8 cellular contexts compared by ENCODE assay signal in genomic region chr4:83074783-83075182, GRCh38. TPM values are rescaled to one million over a fixed set of nuclear protein-coding genes. Genes with fewer than 3 reads are reported as not detected.
A peak's percentile ranks its signal among the peaks of the same experiment; 100 is the strongest.
DNase-seq lines count a peak whose midpoint lies in the region; ATAC-seq and TF ChIP-seq lines count a peak whose summit lies in the region.
"Not testable (repeated sequence)": the region's sequence is repeated elsewhere in the genome, so short reads cannot be mapped to it uniquely, and the experiment has no call there.

No MANE protein-coding gene starts in this region.

- peaks cover 28% of the 10 kb centered on the region for H3K4me1 ChIP-seq in OCI-LY3 (ENCODE audit: low read length)
- peaks cover 0 to 30% (median 25%) of the 10 kb centered on the region in 4 donors for H3K4me1 ChIP-seq in sigmoid colon
- peaks cover 24% of the 10 kb centered on the region for H3K4me1 ChIP-seq in vagina

- H4K20me1 ChIP-seq in OCI-LY3 (ENCODE audit: insufficient read depth, low read length) = not testable (repeated sequence)

- H3K27me3 ChIP-seq in OCI-LY3 (ENCODE audit: low read depth, low read length); sigmoid colon; vagina: not testable (repeated sequence)

- H2AFZ ChIP-seq in OCI-LY3 (ENCODE audit: low read depth, low read length) = not testable (repeated sequence)

- peak overlapping the region; percentile 75 for H3K4me2 ChIP-seq in OCI-LY3 (ENCODE audit: low read length)

- H3K4me1 Mint-ChIP-seq in activated T-helper 17 cell treated with anti-CD3 and anti-CD28 coated beads, Interleukin-2, amount 50 U/mL, for 72 hours; effector memory CD8-positive, alpha-beta T cell (ENCODE audit: low read depth in 2 of 2): not testable (repeated sequence)

- DNase-seq in activated CD4-positive, alpha-beta T cell treated with anti-CD3 and anti-CD28 coated beads, Interleukin-2, amount 50 U/mL, for 48 hours = peak; percentile 39 to 58
- not testable (repeated sequence) for DNase-seq in effector memory CD8-positive, alpha-beta T cell; sigmoid colon; vagina (ENCODE audit: extremely low spot score in 2 of 2)
- peak; percentile 18 to 23 for DNase-seq in stimulated activated CD4-positive, alpha-beta T cell treated with anti-CD3 and anti-CD28 coated beads, Interleukin-4, amount 100 ng/mL, for 48 hours (ENCODE audit: low read depth in 2 of 2)

- peak overlapping the region; percentile 14 for H3K4me3 Mint-ChIP-seq in activated T-helper 17 cell treated with anti-CD3 and anti-CD28 coated beads, Interleukin-2, amount 50 U/mL, for 72 hours
- peak overlapping the region; percentile 55 to 66 for H3K4me3 Mint-ChIP-seq in effector memory CD8-positive, alpha-beta T cell

- not testable (repeated sequence) for TF ChIP-seq EP300 in sigmoid colon (IDR thresholded peaks at IDR 0.05)

- not testable (repeated sequence) for TF ChIP-seq CTCF in OCI-LY3 (IDR thresholded peaks at IDR 0.05; ENCODE audit: low read depth, low read length); sigmoid colon (IDR thresholded peaks at IDR 0.05); vagina (IDR thresholded peaks at IDR 0.05)

- ATAC-seq in GM18907 (IDR thresholded peaks at IDR 0.05; ENCODE audit: unreplicated experiment) = peak; percentile 38
- peak; percentile 78 for ATAC-seq in activated T-helper 17 cell treated with anti-CD3 and anti-CD28 coated beads, Interleukin-2, amount 50 U/mL, for 72 hours (replicated peaks)
- ATAC-seq in effector memory CD8-positive, alpha-beta T cell (replicated peaks) = not testable (repeated sequence)

- intact Hi-C loops in sigmoid colon (cut with DNase I) = loop anchor here (5.0 to 10.0 kb wide), 4 partner anchors 37 to 610 kb away; partner anchors contain the start of genes COPS4, COQ2 and PLAC8
- intact Hi-C loops in vagina (cut with DNase I) = not testable (repeated sequence)

- H3K27me3 Mint-ChIP-seq in activated T-helper 17 cell treated with anti-CD3 and anti-CD28 coated beads, Interleukin-2, amount 50 U/mL, for 72 hours; effector memory CD8-positive, alpha-beta T cell: not testable (repeated sequence)

- H3K9ac ChIP-seq in OCI-LY3 (ENCODE audit: low read length) = not testable (repeated sequence)

- H3K27ac ChIP-seq in OCI-LY3 (ENCODE audit: low read length) (peak overlapping the region; percentile 66), sigmoid colon (peak overlapping the region; percentile 58 to 79 (median 70)), vagina (peak overlapping the region; percentile 64)

- 0 out of 2 replicates have a peak overlapping the region, but pooled peaks have one; percentile 41 for H3K4me3 ChIP-seq in OCI-LY3 (ENCODE audit: low read length)
- H3K4me3 ChIP-seq in sigmoid colon, vagina: not testable (repeated sequence)

- peaks cover 60% of the 10 kb centered on the region for H3K36me3 Mint-ChIP-seq in activated T-helper 17 cell treated with anti-CD3 and anti-CD28 coated beads, Interleukin-2, amount 50 U/mL, for 72 hours (ENCODE audit: low read depth)
- H3K36me3 Mint-ChIP-seq in effector memory CD8-positive, alpha-beta T cell (ENCODE audit: insufficient read depth) = peaks cover 39% of the 10 kb centered on the region

- not testable (repeated sequence) for H3K36me3 ChIP-seq in OCI-LY3 (replicated peaks; ENCODE audit: low read depth, low read length)
- H3K36me3 ChIP-seq in sigmoid colon = peaks cover 0 to 33% (median 4%) of the 10 kb centered on the region in 4 donors
- H3K36me3 ChIP-seq in vagina = peaks cover 0 to 20% of the 10 kb centered on the region in 2 donors

- H3K9me3 ChIP-seq in OCI-LY3 (ENCODE audit: insufficient read depth, low read length); sigmoid colon; vagina: not testable (repeated sequence)

- H3K79me2 ChIP-seq in OCI-LY3 (ENCODE audit: low read length) = not testable (repeated sequence)

- peak overlapping the region; percentile 10 for H3K27ac Mint-ChIP-seq in activated T-helper 17 cell treated with anti-CD3 and anti-CD28 coated beads, Interleukin-2, amount 50 U/mL, for 72 hours
- H3K27ac Mint-ChIP-seq in effector memory CD8-positive, alpha-beta T cell = not testable (repeated sequence)

- 91 to 92% methylated on average over 7 of the region's 7 CpGs for WGBS in sigmoid colon, 2 donors

- TF ChIP-seq POLR2A in sigmoid colon (IDR thresholded peaks at IDR 0.05); vagina (IDR thresholded peaks at IDR 0.05): not testable (repeated sequence)

- H3K9me3 Mint-ChIP-seq in activated T-helper 17 cell treated with anti-CD3 and anti-CD28 coated beads, Interleukin-2, amount 50 U/mL, for 72 hours; effector memory CD8-positive, alpha-beta T cell: not testable (repeated sequence)

RNA-seq across cellular contexts. Expression of gene PLAC8, which starts 39.7 kb away (rescaled TPM):
- 10 to 100 TPM; 19.9 to 58.9 TPM for total RNA-seq in activated T-helper 17 cell treated with anti-CD3 and anti-CD28 coated beads, Interleukin-2, amount 50 U/mL, for 72 hours
- total RNA-seq in sigmoid colon (1 to 10 TPM in 3 of 4 donors, under 1 TPM in 1; 0.71 to 4.2 (median 1.7) TPM), vagina (not detected)
- polyA plus RNA-seq in sigmoid colon = 1,000 to 10,000 TPM in 1 of 3 donors, 100 to 1,000 TPM in 2; 490 to 1,311 (median 566) TPM

RNA-seq across cellular contexts. Expression of gene COPS4, which starts 39.8 kb away (rescaled TPM):
- 10 to 100 TPM; 18.6 to 24.4 TPM for total RNA-seq in activated T-helper 17 cell treated with anti-CD3 and anti-CD28 coated beads, Interleukin-2, amount 50 U/mL, for 72 hours
- total RNA-seq in sigmoid colon (10 to 100 TPM; 33.0 to 64.6 (median 53.8) TPM), vagina (18.7 TPM)
- 10 to 100 TPM; 28.9 to 31.0 (median 30.0) TPM for polyA plus RNA-seq in sigmoid colon

Comparison
In these comparisons a context has a peak if more than half of its experiments do, and no peak if none do; other contexts are left out.
1. RNA of gene PLAC8, which starts 39.7 kb away (total RNA-seq): 19.9 to 58.9 TPM in activated T-helper 17 cell treated with anti-CD3 and anti-CD28 coated beads, Interleukin-2, amount 50 U/mL, for 72 hours; 0.71 to 4.2 TPM in sigmoid colon and not detected in vagina (single experiment); every median in the first group is over 4 times any median in the second.
2. Peak in every context shown above with its lines, with median percentiles within 50 percentile points of each other: H3K27ac ChIP-seq.